22 cellular contexts compared by ENCODE assay signal in the genomic region with DNA sequence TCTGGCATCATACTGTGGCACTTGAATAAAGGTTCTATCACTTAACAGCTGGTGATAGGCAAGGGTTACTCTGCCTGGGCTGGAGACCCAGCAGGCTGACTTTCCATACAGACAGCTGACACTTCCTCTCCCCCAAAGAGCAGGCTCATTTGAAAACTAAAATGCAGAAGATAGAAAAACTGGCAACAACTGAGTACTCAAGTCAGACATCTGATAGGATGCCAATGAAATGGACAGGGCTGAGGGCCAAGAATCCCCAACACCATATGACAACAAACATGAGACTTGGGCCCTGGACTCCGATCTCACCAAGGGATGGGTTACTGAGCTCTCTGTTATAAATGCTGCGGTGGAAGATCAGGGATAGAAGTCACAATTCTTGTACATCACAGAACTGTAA.
"Had no signal": no experiment of that assay in that cellular context is flagged by ENCODE, and none has a peak within 500 bp of the region (broad histone marks: within the 10 kb centered on the region; RNA-seq: fewer than 3 reads in every experiment).

No MANE protein-coding gene starts in this region.

- H3K4me3 Mint-ChIP-seq: activated CD4-positive, alpha-beta memory T cell treated with anti-CD3 and anti-CD28 coated beads, Interleukin-2, amount 10 ng/mL, durations not matched to agents 7 days and 5 days; activated naive CD4-positive, alpha-beta T cell treated with anti-CD3 and anti-CD28 coated beads, Interleukin-2, amount 10 ng/mL, durations not matched to agents 7 days and 5 days; activated naive CD8-positive, alpha-beta T cell treated with anti-CD3 and anti-CD28 coated beads for 36 hours; activated T-cell treated with anti-CD3 and anti-CD28 coated beads, Interleukin-2, amount 50 U/mL, for 72 hours; IgD-negative memory B cell; T-cell had no signal

- ATAC-seq: activated T-cell treated with anti-CD3 and anti-CD28 coated beads, Interleukin-2, amount 50 U/mL, for 72 hours; T-cell had no signal

- H3K4me1 Mint-ChIP-seq: activated CD4-positive, alpha-beta memory T cell treated with anti-CD3 and anti-CD28 coated beads, Interleukin-2, amount 10 ng/mL, durations not matched to agents 7 days and 5 days; activated naive CD4-positive, alpha-beta T cell treated with anti-CD3 and anti-CD28 coated beads, Interleukin-2, amount 10 ng/mL, durations not matched to agents 7 days and 5 days; activated naive CD8-positive, alpha-beta T cell treated with anti-CD3 and anti-CD28 coated beads for 36 hours; IgD-negative memory B cell; T-cell had no signal

- DNase-seq: activated CD4-positive, alpha-beta memory T cell treated with anti-CD3 and anti-CD28 coated beads, Interleukin-2, amount 10 ng/mL, durations not matched to agents 7 days and 5 days; activated CD4-positive, alpha-beta T cell treated with anti-CD3 and anti-CD28 coated beads, Interleukin-2, amount 50 U/mL, for 1 hour; activated CD4-positive, CD25-positive, alpha-beta regulatory T cell; activated CD8-positive, alpha-beta memory T cell treated with anti-CD3 and anti-CD28 coated beads, Interleukin-2, amount 50 U/mL, for 4 hours; activated gamma-delta T cell treated with Interleukin-2 at 50 U/mL for 16 hours; activated naive CD4-positive, alpha-beta T cell treated with anti-CD3 and anti-CD28 coated beads, Interleukin-2, amount 10 ng/mL, durations not matched to agents 7 days and 5 days; activated naive CD8-positive, alpha-beta T cell treated with anti-CD3 and anti-CD28 coated beads for 36 hours; activated T-cell treated with anti-CD3 and anti-CD28 coated beads, Interleukin-2, amount 50 U/mL, for 72 hours; brain microvascular endothelial cell; cerebellar nuclear complex; KG1; NCI-H1092 treated with DMSO at 0.1 percent for 48 hours; NCI-H1417 treated with DMSO at 0.1 percent for 48 hours; NCI-H1694; NCI-H2029 treated with DMSO at 0.1 percent for 48 hours; NCI-H524 treated with DMSO at 0.1 percent for 48 hours; NCI-H774; T-cell; T-helper 2 cell; T1000 had no signal

- H3K36me3 Mint-ChIP-seq: activated naive CD4-positive, alpha-beta T cell treated with anti-CD3 and anti-CD28 coated beads, Interleukin-2, amount 10 ng/mL, durations not matched to agents 7 days and 5 days; activated naive CD8-positive, alpha-beta T cell treated with anti-CD3 and anti-CD28 coated beads for 36 hours; T-cell had no signal

- H3K27ac Mint-ChIP-seq: activated CD4-positive, alpha-beta memory T cell treated with anti-CD3 and anti-CD28 coated beads, Interleukin-2, amount 10 ng/mL, durations not matched to agents 7 days and 5 days; activated naive CD4-positive, alpha-beta T cell treated with anti-CD3 and anti-CD28 coated beads, Interleukin-2, amount 10 ng/mL, durations not matched to agents 7 days and 5 days; activated naive CD8-positive, alpha-beta T cell treated with anti-CD3 and anti-CD28 coated beads for 36 hours; activated T-cell treated with anti-CD3 and anti-CD28 coated beads, Interleukin-2, amount 50 U/mL, for 72 hours; activated T-helper 2 cell treated with anti-CD3 and anti-CD28 coated beads, Interferon-gamma antibody, Interleukin-2, Interleukin-4, amounts not matched to agents 10 μg/mL and 5 μg/mL and 100 μg/mL, durations not matched to agents 14 hours and 24 hours and 36 hours; IgD-negative memory B cell; T-cell had no signal

- H3K27me3 Mint-ChIP-seq: activated CD4-positive, alpha-beta memory T cell treated with anti-CD3 and anti-CD28 coated beads, Interleukin-2, amount 10 ng/mL, durations not matched to agents 7 days and 5 days; activated naive CD4-positive, alpha-beta T cell treated with anti-CD3 and anti-CD28 coated beads, Interleukin-2, amount 10 ng/mL, durations not matched to agents 7 days and 5 days; activated naive CD8-positive, alpha-beta T cell treated with anti-CD3 and anti-CD28 coated beads for 36 hours; IgD-negative memory B cell; T-cell had no signal
